Comparison of ENCODE assay signal across 19 cellular contexts in the genomic region with DNA sequence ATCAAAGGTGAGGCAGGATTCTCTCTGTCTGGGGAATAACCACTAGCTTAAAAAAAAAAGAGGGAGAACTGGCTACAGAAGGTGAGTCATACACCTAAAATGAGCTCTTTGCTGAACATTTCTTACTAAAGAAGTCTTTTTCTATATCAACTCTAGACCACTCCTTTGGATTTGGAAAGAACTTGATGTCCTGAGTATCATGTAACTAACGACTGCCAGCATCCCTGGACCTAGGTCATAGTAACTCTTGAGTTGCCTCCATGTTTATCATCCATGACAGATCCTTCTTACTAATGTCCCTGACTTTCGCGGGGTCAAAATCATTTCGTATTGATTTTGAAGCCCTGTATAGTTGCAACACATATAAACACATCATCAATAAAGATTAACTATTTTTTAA.
DNase-seq lines count a peak whose midpoint lies in the region.
"Had no signal": no experiment of that assay in that cellular context is flagged by ENCODE, and none has a peak within 500 bp of the region (broad histone marks: within the 10 kb centered on the region; RNA-seq: fewer than 3 reads in every experiment).

No MANE protein-coding gene starts in this region.

- DNase-seq in EL (peak; percentile 2), M059J (ENCODE audit: low read depth) (peak; percentile 20), astrocyte of the hippocampus (ENCODE audit: low read depth, low spot score) (peak; percentile 8), kidney tubule cell (ENCODE audit: low spot score) (peak; percentile 15), DMS53 (lab: John Stamatoyannopoulos, UW) (no peak), NCI-H1105 treated with DMSO at 0.1 percent for 48 hours (lab: John Stamatoyannopoulos, UW) (no peak), NCI-H1694 treated with DMSO at 0.1 percent for 48 hours (lab: John Stamatoyannopoulos, UW) (no peak)
- DNase-seq: BE2C; CD4-positive, CD25-positive, alpha-beta regulatory T cell; COR-L47; DMS153; H9; NCI-H187; NCI-H2107; NCI-H510A; NCI-H748 treated with DMSO at 0.1 percent for 48 hours; NK-92 treated with Interleukin-12 subunit alpha and Interleukin-12 subunit beta, amount 100 ng/mL, for 24 hours; RPMI8226; SIG-M5 had no signal

Comparison
In these comparisons a context has a peak if more than half of its experiments do, and no peak if none do; other contexts are left out.
1. DNase-seq: peak in EL (single experiment), M059J (single experiment), astrocyte of the hippocampus (single experiment) and kidney tubule cell (single experiment); none in DMS53 (single experiment), NCI-H1105 treated with DMSO at 0.1 percent for 48 hours (single experiment) and NCI-H1694 treated with DMSO at 0.1 percent for 48 hours (single experiment).